Comparison of ENCODE assay signal across 29 cellular contexts in genomic region chr5:149615976-149616375, GRCh38. TPM values are rescaled to one million over a fixed set of nuclear protein-coding genes. Genes with fewer than 3 reads are reported as not detected.
A peak's percentile ranks its signal among the peaks of the same experiment; 100 is the strongest.
DNase-seq lines count a peak whose midpoint lies in the region; ATAC-seq, FAIRE-seq and TF ChIP-seq lines count a peak whose summit lies in the region.
"Had no signal": no experiment of that assay in that cellular context is flagged by ENCODE, and none has a peak within 500 bp of the region (broad histone marks: within the 10 kb centered on the region; RNA-seq: fewer than 3 reads in every experiment).

No MANE protein-coding gene starts in this region.

- no peak for TF ChIP-seq CTCF in K562 (IDR thresholded peaks at IDR 0.05 in 2 of 3, conservative IDR thresholded peaks at IDR 0.05 in 1 of 3; ENCODE audit: insufficient read depth in 2 of 3, low read depth in 1 of 3, low read length in 3 of 3)

- no peak for TF ChIP-seq POLR2A in K562 (conservative IDR thresholded peaks at IDR 0.05)

- no peak overlapping the region for H3K4me2 ChIP-seq in K562 (ENCODE audit: insufficient read depth, low read length)

- no peak for TF ChIP-seq EP300 in K562 (IDR thresholded peaks at IDR 0.05; ENCODE audit: low read length)

- WGBS in K562 (ENCODE audit: insufficient coverage, low coverage, missing lambda C conversion rate): 38% methylated on average over 5 of the region's 5 CpGs

- H3K27ac ChIP-seq in K562 (ENCODE audit: extremely low read depth, low read depth, low read length) (no peak overlapping the region), stomach smooth muscle (ENCODE audit: low read length) (peak overlapping the region; percentile 78)
- H3K27ac ChIP-seq: adrenal gland, body of pancreas, gastroesophageal sphincter had no signal

- no peak for TF ChIP-seq RAD21 in K562 (CRISPR knock-in tag; conservative IDR thresholded peaks at IDR 0.05 in 1 of 2, IDR thresholded peaks at IDR 0.05 in 1 of 2)

- FAIRE-seq in K562 (lab: Jason Lieb, UNC): no peak
- FAIRE-seq: endothelial cell of umbilical vein, TTC549 had no signal

- POLR2A ChIA-PET in K562 (lab: Yijun Ruan, JAX): interaction anchor here (0.6 to 1.0 kb wide), 4 partner anchors 8 to 175 kb away, joined by 3 to 4 read pairs (median 3); no protein-coding TSS in a partner anchor

- in situ Hi-C loops in K562 (cut with MboI): no loop called here

- H3K9me3 ChIP-seq in K562 (replicated peaks; ENCODE audit: control insufficient read depth, insufficient read depth, low read depth, low read length) (peaks cover 1% of the 10 kb centered on the region; the same call in 1 of the 2 replicates), stomach smooth muscle (ENCODE audit: control insufficient read depth in 2 of 2, low read length in 2 of 2) (no peaks in the 10 kb centered on the region)
- H3K9me3 ChIP-seq: adrenal gland, body of pancreas, gastroesophageal sphincter had no signal

- H3K9me1 ChIP-seq in K562 (ENCODE audit: control insufficient read depth, insufficient read depth, low read length): no peaks in the 10 kb centered on the region

- no peak overlapping the region for H3K4me3 ChIP-seq in K562
- H3K4me3 ChIP-seq in stomach smooth muscle (ENCODE audit: low read length in 2 of 2): peak overlapping the region in 1 of 2 donors; percentile 29
- H3K4me3 ChIP-seq: adrenal gland, body of pancreas, gastroesophageal sphincter, MG63 had no signal

- 0 out of 2 replicates have a peak overlapping the region, but pooled peaks have one; percentile 32 for H2AFZ ChIP-seq in K562 (ENCODE audit: low read depth, low read length)

- DNase-seq in GM03348 (ENCODE audit: low spot score) (peak; percentile 17), K562 (ENCODE audit: extremely low read depth in 1 of 4, low spot score in 3 of 4) (no peak), left ventricle myocardium superior (peak; percentile 74)
- DNase-seq in stimulated activated CD4-positive, alpha-beta T cell treated with anti-CD3 and anti-CD28 coated beads, Interleukin-4, amount 100 ng/mL, for 4 hours: no peak
- DNase-seq in activated T-helper 2 cell treated with anti-CD3 and anti-CD28 coated beads, Interferon-gamma antibody, Interleukin-2, Interleukin-4, amounts not matched to agents 10 μg/mL and 5 μg/mL and 100 μg/mL, durations not matched to agents 14 hours and 24 hours and 36 hours (ENCODE audit: low spot score): no peak
- DNase-seq: activated CD4-positive, alpha-beta T cell treated with anti-CD3 and anti-CD28 coated beads, Interleukin-2, amount 50 U/mL, for 4 hours; activated naive CD4-positive, alpha-beta T cell; activated T-cell treated with anti-CD3 and anti-CD28 coated beads, Interleukin-2, amount 50 U/mL, for 72 hours; adrenal gland; COR-L47; GDM1; hippocampal formation; mammary epithelial cell; MG63; NCI-H1930; NCI-H510A treated with DMSO at 0.1 percent for 48 hours; stimulated activated CD4-positive, alpha-beta T cell treated with anti-CD3 and anti-CD28 coated beads, Interleukin-12 subunit alpha, Interleukin-12 subunit beta, amount 100 ng/mL, for 4 hours; stimulated activated CD4-positive, alpha-beta T cell treated with anti-CD3 and anti-CD28 coated beads, Interleukin-2, amount 100 ng/mL, for 48 hours; T-helper 17 cell; trophoblast cell had no signal

- no peak overlapping the region for H3K4me3 Mint-ChIP-seq in activated T-helper 2 cell treated with anti-CD3 and anti-CD28 coated beads, Interferon-gamma antibody, Interleukin-2, Interleukin-4, amounts not matched to agents 10 μg/mL and 5 μg/mL and 100 μg/mL, durations not matched to agents 14 hours and 24 hours and 36 hours (ENCODE audit: low read depth)
- H3K4me3 Mint-ChIP-seq: activated T-cell treated with anti-CD3 and anti-CD28 coated beads, Interleukin-2, amount 50 U/mL, for 72 hours; T-helper 17 cell had no signal

- H3K79me2 ChIP-seq in K562 (ENCODE audit: control insufficient read depth, insufficient read depth, low read length): no peaks in the 10 kb centered on the region

- H3K27ac Mint-ChIP-seq in activated T-helper 2 cell treated with anti-CD3 and anti-CD28 coated beads, Interferon-gamma antibody, Interleukin-2, Interleukin-4, amounts not matched to agents 10 μg/mL and 5 μg/mL and 100 μg/mL, durations not matched to agents 14 hours and 24 hours and 36 hours: no peak overlapping the region
- H3K27ac Mint-ChIP-seq: activated T-cell treated with anti-CD3 and anti-CD28 coated beads, Interleukin-2, amount 50 U/mL, for 72 hours; T-helper 17 cell had no signal

- CTCF ChIA-PET in K562 (lab: Yijun Ruan, JAX; ENCODE audit: low intra/inter-chr PET ratio): no interaction called here

- peaks cover 16% of the 10 kb centered on the region for H3K4me1 Mint-ChIP-seq in activated T-helper 2 cell treated with anti-CD3 and anti-CD28 coated beads, Interferon-gamma antibody, Interleukin-2, Interleukin-4, amounts not matched to agents 10 μg/mL and 5 μg/mL and 100 μg/mL, durations not matched to agents 14 hours and 24 hours and 36 hours (ENCODE audit: low read depth)

- H3K36me3 Mint-ChIP-seq in activated T-helper 2 cell treated with anti-CD3 and anti-CD28 coated beads, Interferon-gamma antibody, Interleukin-2, Interleukin-4, amounts not matched to agents 10 μg/mL and 5 μg/mL and 100 μg/mL, durations not matched to agents 14 hours and 24 hours and 36 hours (ENCODE audit: low read depth): no peaks in the 10 kb centered on the region

- no TSS peak for BruUV-seq in K562 (replicated peaks; lab: Mats Ljungman, UMichigan)

- no peaks in the 10 kb centered on the region for H4K20me1 ChIP-seq in K562 (replicated peaks; ENCODE audit: control insufficient read depth, insufficient read depth, low read length)

- H3K9me3 Mint-ChIP-seq in activated T-helper 2 cell treated with anti-CD3 and anti-CD28 coated beads, Interferon-gamma antibody, Interleukin-2, Interleukin-4, amounts not matched to agents 10 μg/mL and 5 μg/mL and 100 μg/mL, durations not matched to agents 14 hours and 24 hours and 36 hours: no peaks in the 10 kb centered on the region
- H3K9me3 Mint-ChIP-seq: activated T-cell treated with anti-CD3 and anti-CD28 coated beads, Interleukin-2, amount 50 U/mL, for 72 hours had no signal

- ATAC-seq in K562 (no peak; the same call in 2 of the 3 replicates), left ventricle myocardium superior (peak; percentile 80), GM19452 (IDR thresholded peaks at IDR 0.05; ENCODE audit: unreplicated experiment) (no peak), GM19023 (IDR thresholded peaks at IDR 0.05; ENCODE audit: unreplicated experiment) (no peak)
- ATAC-seq: body of pancreas, gastroesophageal sphincter, sciatic nerve, SK-N-SH treated with all-trans-retinoic acid at 6 μM for 48 hours, T-helper 17 cell had no signal

- intact Hi-C loops in K562 (cut with micrococcal nuclease): loop anchor here (5.0 kb wide), 1 partner anchor 234 kb away; no protein-coding TSS in a partner anchor
- intact Hi-C loops in left ventricle myocardium superior (cut with micrococcal nuclease): no loop called here
- intact Hi-C loops in activated T-helper 2 cell treated with anti-CD3 and anti-CD28 coated beads, Interferon-gamma antibody, Interleukin-2, Interleukin-4, amounts not matched to agents 10 μg/mL and 5 μg/mL and 100 μg/mL, durations not matched to agents 14 hours and 24 hours and 36 hours (cut with micrococcal nuclease): loop anchor here (5.0 kb wide), 2 partner anchors 54 to 174 kb away; no protein-coding TSS in a partner anchor

- H3K36me3 ChIP-seq in K562 (ENCODE audit: control insufficient read depth, insufficient read depth, low read length): no peaks in the 10 kb centered on the region
- H3K36me3 ChIP-seq in stomach smooth muscle (ENCODE audit: control insufficient read depth in 2 of 2, insufficient read depth in 2 of 2, low read length in 2 of 2): peaks cover 19 to 45% of the 10 kb centered on the region in 2 donors
- H3K36me3 ChIP-seq: adrenal gland, MG63 had no signal

- H3K27me3 ChIP-seq in K562 (ENCODE audit: control insufficient read depth in 2 of 2, insufficient read depth in 2 of 2, low read length in 2 of 2): no peaks in the 10 kb centered on the region
- H3K27me3 ChIP-seq in stomach smooth muscle (ENCODE audit: control insufficient read depth in 1 of 2, insufficient read depth in 2 of 2, low read length in 2 of 2): no peaks in the 10 kb centered on the region
- H3K27me3 ChIP-seq: adrenal gland, body of pancreas, gastroesophageal sphincter, MG63 had no signal

- H3K4me1 ChIP-seq in K562 (replicated peaks in 1 of 2; ENCODE audit: control insufficient read depth in 2 of 2, insufficient read depth in 2 of 2, low read length in 2 of 2): peaks cover 0 to 4% of the 10 kb centered on the region in 2 experiments; a peak in 3 of 5 replicates
- H3K4me1 ChIP-seq in stomach smooth muscle (ENCODE audit: control insufficient read depth, insufficient read depth, low read length): peaks cover 47% of the 10 kb centered on the region
- H3K4me1 ChIP-seq: adrenal gland, body of pancreas had no signal

- H3K27me3 Mint-ChIP-seq in activated T-helper 2 cell treated with anti-CD3 and anti-CD28 coated beads, Interferon-gamma antibody, Interleukin-2, Interleukin-4, amounts not matched to agents 10 μg/mL and 5 μg/mL and 100 μg/mL, durations not matched to agents 14 hours and 24 hours and 36 hours (ENCODE audit: low read depth): peaks cover 2% of the 10 kb centered on the region
- H3K27me3 Mint-ChIP-seq: T-helper 17 cell had no signal

- H3K9ac ChIP-seq in K562 (ENCODE audit: insufficient read depth in 1 of 2, low read depth in 2 of 2, low read length in 2 of 2) (no peak overlapping the region), stomach smooth muscle (ENCODE audit: low read length in 2 of 2) (no peak overlapping the region)

RNA-seq across cellular contexts. Expression of gene ARHGEF37, which starts 34.7 kb away (rescaled TPM):
- 0.11 TPM in 1 of 2 replicates, not detected in the other for total RNA-seq in K562 (2011; cell fraction: chromatin; rRNA removed; ENCODE audit: low replicate concordance)
- total RNA-seq in K562 (2011; cell fraction: nucleolus; rRNA removed): not detected in 2 replicates
- 0.15 TPM in 1 of 2 replicates, not detected in the other for total RNA-seq in K562 (2011; cell fraction: nucleoplasm; rRNA removed)
- total RNA-seq in K562 (2014; rRNA removed): 0.05 TPM in 1 of 2 replicates, not detected in the other
- total RNA-seq in K562 (2014; rRNA removed; fragmentation: Illumina TruSeq; extraction: Trizol): 0.04 and 0.06 TPM in 2 replicates
- total RNA-seq in K562 (2015; rRNA removed; fragmentation: Illumina TruSeq; extraction: Trizol): 0.14 TPM in 1 of 2 replicates, not detected in the other
- total RNA-seq in K562 (2021): 0.27 and 0.51 TPM in 2 replicates
- 0.04 TPM in 2 replicates for polyA plus RNA-seq in K562 (2011; rRNA removed)
- 0.01 TPM in 2 replicates for polyA plus RNA-seq in K562 (2011; cell fraction: cytosol; rRNA removed)
- 0.09 TPM in 1 of 2 replicates, not detected in the other for polyA plus RNA-seq in K562 (2011; cell fraction: nucleus; rRNA removed)
- 0.05 and 0.21 TPM in 2 replicates for polyA plus RNA-seq in K562 (2012)
- polyA plus RNA-seq in K562 (2014; fragmentation: Illumina TruSeq; extraction: Trizol): 0.04 TPM in 1 of 2 replicates, not detected in the other
- under 1 TPM; 0.17 to 0.25 TPM for polyA plus RNA-seq in K562 (2014; fragmentation: Nextera tagmentation; extraction: Ambion mirVana)
- polyA plus RNA-seq in K562 (2014; rRNA removed): 0.01 TPM in 1 of 2 replicates, not detected in the other
- polyA minus RNA-seq in K562 (2011; rRNA and poly(A)+ RNA removed): not detected in 2 replicates
- 2.0 TPM in 1 of 2 replicates, not detected in the other for polyA minus RNA-seq in K562 (2011; cell fraction: cytosol; rRNA and poly(A)+ RNA removed)
- 0.13 TPM in 1 of 2 replicates, not detected in the other for polyA minus RNA-seq in K562 (2011; cell fraction: nucleus; rRNA and poly(A)+ RNA removed)
- total RNA-seq in left ventricle myocardium superior: 32.8 TPM
- 1.1 and 1.6 TPM in 2 replicates for total RNA-seq in activated T-helper 2 cell treated with anti-CD3 and anti-CD28 coated beads, Interferon-gamma antibody, Interleukin-2, Interleukin-4, amounts not matched to agents 10 μg/mL and 5 μg/mL and 100 μg/mL, durations not matched to agents 14 hours and 24 hours and 36 hours

Comparison
In these comparisons a context has a peak if more than half of its experiments do, and no peak if none do; other contexts are left out.
1. DNase-seq: peak in GM03348 (single experiment) and left ventricle myocardium superior (single experiment); none in K562 (0 of 4), stimulated activated CD4-positive, alpha-beta T cell treated with anti-CD3 and anti-CD28 coated beads, Interleukin-4, amount 100 ng/mL, for 4 hours (0 of 2) and activated T-helper 2 cell treated with anti-CD3 and anti-CD28 coated beads, Interferon-gamma antibody, Interleukin-2, Interleukin-4, amounts not matched to agents 10 μg/mL and 5 μg/mL and 100 μg/mL, durations not matched to agents 14 hours and 24 hours and 36 hours (single experiment).
2. RNA of gene ARHGEF37, which starts 34.7 kb away (total RNA-seq): 32.8 TPM in left ventricle myocardium superior (single experiment); 1.1 to 1.6 TPM in activated T-helper 2 cell treated with anti-CD3 and anti-CD28 coated beads, Interferon-gamma antibody, Interleukin-2, Interleukin-4, amounts not matched to agents 10 μg/mL and 5 μg/mL and 100 μg/mL, durations not matched to agents 14 hours and 24 hours and 36 hours and 0.04 to 0.51 TPM in K562; every median in the first group is over 10 times any median in the second.